ENCODE assay signal across 8 cellular contexts in genomic region chr22:21939392-21940319, GRCh38. TPM values are rescaled to one million over a fixed set of nuclear protein-coding genes. Genes with fewer than 3 reads are reported as not detected.
A peak's percentile ranks its signal among the peaks of the same experiment; 100 is the strongest.
DNase-seq lines count a peak whose midpoint lies in the region; ATAC-seq and TF ChIP-seq lines count a peak whose summit lies in the region.

No MANE protein-coding gene starts in this region.

- H3K4me1 Mint-ChIP-seq in central memory CD8-positive, alpha-beta T cell: peaks cover 34% of the 10 kb centered on the region
- H3K4me1 Mint-ChIP-seq in naive B cell: peaks cover 43 to 78% (median 66%) of the 10 kb centered on the region in 3 donors

- H3K27me3 Mint-ChIP-seq in central memory CD8-positive, alpha-beta T cell: no peaks in the 10 kb centered on the region
- H3K27me3 Mint-ChIP-seq in naive B cell: no peaks in the 10 kb centered on the region

- 0 out of 2 replicates have a peak overlapping the region, but pooled peaks have one; percentile 78 for H3K27ac ChIP-seq in 22Rv1

- in situ Hi-C loops in KBM-7 (cut with MboI; ENCODE audit: low pct_unique_long_range_greater_than_20kb, low sequenced_read_pairs): loop anchor here (25.0 kb wide), 1 partner anchor 202 kb away; the partner anchor contains the start of gene YPEL1

- no peaks in the 10 kb centered on the region for H3K36me3 Mint-ChIP-seq in central memory CD8-positive, alpha-beta T cell (ENCODE audit: insufficient read depth)
- no peaks in the 10 kb centered on the region for H3K36me3 Mint-ChIP-seq in naive B cell

- ATAC-seq in central memory CD8-positive, alpha-beta T cell (replicated peaks; ENCODE audit: extremely low read depth, poor library complexity, severe bottlenecking): no peak
- ATAC-seq in naive B cell (ENCODE audit: low read depth in 2 of 2) (peak in 1 of 2 donors; percentile 10), GM21526 (IDR thresholded peaks at IDR 0.05; ENCODE audit: low FRiP score, unreplicated experiment) (no peak), HG02642 (IDR thresholded peaks at IDR 0.05; ENCODE audit: poor library complexity, unreplicated experiment) (no peak)

- peak overlapping the region; percentile 85 for H3K4me3 Mint-ChIP-seq in central memory CD8-positive, alpha-beta T cell
- H3K4me3 Mint-ChIP-seq in naive B cell: peak overlapping the region; percentile 47 to 90 (median 69)

- TF ChIP-seq CTCF in 22Rv1 (IDR thresholded peaks at IDR 0.05): no peak

- H3K9me3 Mint-ChIP-seq in central memory CD8-positive, alpha-beta T cell: no peaks in the 10 kb centered on the region
- H3K9me3 Mint-ChIP-seq in naive B cell: no peaks in the 10 kb centered on the region

- H3K27ac Mint-ChIP-seq in central memory CD8-positive, alpha-beta T cell (ENCODE audit: low read depth): peak overlapping the region; percentile 41
- peak overlapping the region; percentile 18 to 92 (median 80) for H3K27ac Mint-ChIP-seq in naive B cell

- DNase-seq in KBM-7 (peak; percentile 63), naive B cell (no peak), NCI-H146 treated with DMSO at 0.1 percent for 48 hours (lab: John Stamatoyannopoulos, UW; ENCODE audit: unreplicated experiment) (no peak), NCI-H526 (lab: John Stamatoyannopoulos, UW) (no peak)
- no peak for DNase-seq in central memory CD8-positive, alpha-beta T cell (ENCODE audit: low spot score in 2 of 2)

RNA-seq across cellular contexts. Expression of gene PPM1F, which starts 13.0 kb away (rescaled TPM):
- 10 to 100 TPM in 2 of 6 donors, 1 to 10 TPM in 4; 4.9 to 11.5 (median 8.2) TPM for polyA plus RNA-seq in naive B cell (ENCODE audit: low read depth in 6 of 6)

RNA-seq across cellular contexts. Expression of gene TOP3B, which starts 42.9 kb away (rescaled TPM):
- 10 to 100 TPM; 10.4 to 27.8 (median 15.9) TPM for polyA plus RNA-seq in naive B cell (ENCODE audit: low read depth in 6 of 6)
